8 cellular contexts compared by ENCODE assay signal in genomic region chr22:35914357-35914664, GRCh38.
DNase-seq lines count a peak whose midpoint lies in the region; ATAC-seq and TF ChIP-seq lines count a peak whose summit lies in the region.

No MANE protein-coding gene starts in this region.

- H3K36me3 ChIP-seq in lower lobe of right lung (no peaks in the 10 kb centered on the region), thoracic aorta (no peaks in the 10 kb centered on the region)

- H3K9me3 ChIP-seq in lower lobe of right lung (no peaks in the 10 kb centered on the region), thoracic aorta (no peaks in the 10 kb centered on the region)

- H3K27ac ChIP-seq in lower lobe of right lung (peak overlapping the region; percentile 75), thoracic aorta (peak overlapping the region; percentile 50 to 77)

- peak overlapping the region; percentile 54 for H3K4me3 ChIP-seq in lower lobe of right lung
- H3K4me3 ChIP-seq in thoracic aorta, result peak overlapping the region; percentile 71

- no peaks in the 10 kb centered on the region for H3K27me3 Mint-ChIP-seq in T-helper 2 cell treated with Interferon-gamma antibody and Interleukin-4, amounts not matched to agents 5 μg/mL and 100 μg/mL, for 36 hours (ENCODE audit: low read depth)
- H3K27me3 Mint-ChIP-seq in brain, result peaks cover 3% of the 10 kb centered on the region

- no peaks in the 10 kb centered on the region for H3K27me3 ChIP-seq in lower lobe of right lung (ENCODE audit: low read depth)
- no peaks in the 10 kb centered on the region for H3K27me3 ChIP-seq in thoracic aorta (replicated peaks; ENCODE audit: insufficient read depth)

- intact Hi-C loops in lower lobe of right lung (cut with DNase I), result loop anchor here (10.0 kb wide), 1 partner anchor 290 kb away; no protein-coding TSS in a partner anchor

- ATAC-seq in lower lobe of right lung, result no peak
- ATAC-seq in thoracic aorta (ENCODE audit: insufficient number of reproducible peaks, low FRiP score, low read depth), result no peak
- ATAC-seq in HG02840 (IDR thresholded peaks at IDR 0.05; ENCODE audit: low FRiP score, unreplicated experiment), result no peak

- TF ChIP-seq CTCF in brain (conservative IDR thresholded peaks at IDR 0.05), result no peak
- no peak for TF ChIP-seq CTCF in lower lobe of right lung (IDR thresholded peaks at IDR 0.05)
- TF ChIP-seq CTCF in thoracic aorta (IDR thresholded peaks at IDR 0.05), result no peak

- no peaks in the 10 kb centered on the region for H3K36me3 Mint-ChIP-seq in T-helper 2 cell treated with Interferon-gamma antibody and Interleukin-4, amounts not matched to agents 5 μg/mL and 100 μg/mL, for 36 hours (ENCODE audit: low read depth)
- no peaks in the 10 kb centered on the region for H3K36me3 Mint-ChIP-seq in brain

- H3K4me1 Mint-ChIP-seq in T-helper 2 cell treated with Interferon-gamma antibody and Interleukin-4, amounts not matched to agents 5 μg/mL and 100 μg/mL, for 36 hours (ENCODE audit: low read depth), result peaks cover 15% of the 10 kb centered on the region
- peaks cover 92% of the 10 kb centered on the region for H3K4me1 Mint-ChIP-seq in brain

- peak overlapping the region; percentile 11 for H3K27ac Mint-ChIP-seq in T-helper 2 cell treated with Interferon-gamma antibody and Interleukin-4, amounts not matched to agents 5 μg/mL and 100 μg/mL, for 36 hours
- H3K27ac Mint-ChIP-seq in brain, result peak overlapping the region; percentile 76 to 97 (median 94)

- peak overlapping the region; percentile 39 for H3K4me3 Mint-ChIP-seq in T-helper 2 cell treated with Interferon-gamma antibody and Interleukin-4, amounts not matched to agents 5 μg/mL and 100 μg/mL, for 36 hours
- peak overlapping the region; percentile 89 to 95 (median 90) for H3K4me3 Mint-ChIP-seq in brain

- peaks cover 50% of the 10 kb centered on the region for H3K4me1 ChIP-seq in lower lobe of right lung
- H3K4me1 ChIP-seq in thoracic aorta (ENCODE audit: control insufficient read depth in 1 of 2, low read depth in 2 of 2), result peaks cover 28 to 70% of the 10 kb centered on the region in 2 donors

- no peaks in the 10 kb centered on the region for H3K9me3 Mint-ChIP-seq in T-helper 2 cell treated with Interferon-gamma antibody and Interleukin-4, amounts not matched to agents 5 μg/mL and 100 μg/mL, for 36 hours
- no peaks in the 10 kb centered on the region for H3K9me3 Mint-ChIP-seq in brain

- DNase-seq in T-helper 2 cell treated with Interferon-gamma antibody and Interleukin-4, amounts not matched to agents 5 μg/mL and 100 μg/mL, for 36 hours (ENCODE audit: low spot score), result no peak
- DNase-seq in T-helper 2 cell (no peak), lower lobe of right lung (no peak), thoracic aorta (ENCODE audit: low spot score) (no peak), cerebellar cortex (ENCODE audit: low spot score) (no peak), NCI-H446 treated with DMSO at 0.1 percent for 48 hours (lab: John Stamatoyannopoulos, UW) (no peak)
